Comparison of ENCODE assay signal across 9 cellular contexts in the genomic region with DNA sequence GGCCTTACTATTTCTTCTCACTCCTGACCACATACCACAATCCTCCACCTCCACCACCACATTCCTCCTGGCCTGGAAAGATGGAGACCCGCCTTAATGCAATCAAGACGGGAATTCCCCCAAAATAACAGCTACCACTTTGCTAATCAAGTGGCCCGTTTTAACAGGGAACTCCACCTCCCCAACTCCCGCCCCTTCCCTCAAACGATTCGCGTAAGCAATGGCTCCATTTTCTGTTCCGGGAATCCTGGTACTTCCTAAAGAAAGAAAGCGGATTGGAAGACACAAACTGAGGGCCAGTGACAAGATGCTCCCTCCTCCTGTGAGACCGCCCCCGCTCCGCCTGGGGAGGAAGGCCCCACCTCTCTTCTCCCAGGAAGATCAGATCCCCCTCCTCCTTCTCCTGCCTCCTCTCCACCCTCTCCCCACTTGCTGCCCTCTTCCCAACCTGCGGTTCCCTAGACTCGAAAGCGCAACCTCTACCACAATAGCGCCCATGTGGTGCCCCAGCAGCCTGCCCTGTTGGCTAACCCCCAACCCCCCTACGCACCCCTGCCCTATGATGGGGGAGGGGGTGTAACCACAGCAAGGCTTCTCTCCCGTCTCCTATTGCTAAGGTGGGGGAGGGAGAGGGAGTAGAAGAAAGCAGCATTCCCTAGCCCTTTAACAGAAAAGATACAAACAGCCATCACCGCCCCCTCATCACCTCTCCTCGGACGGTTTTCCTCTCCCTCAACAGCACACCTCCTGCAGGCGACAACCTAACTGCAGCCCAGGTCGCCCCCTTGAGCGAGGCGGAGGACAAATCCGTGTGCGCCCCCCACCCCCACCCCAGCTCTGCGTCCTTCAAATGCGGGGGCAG. TPM values are rescaled to one million over a fixed set of nuclear protein-coding genes. Genes with fewer than 3 reads are reported as not detected.
DNase-seq lines count a peak whose midpoint lies in the region; ATAC-seq and TF ChIP-seq lines count a peak whose summit lies in the region.
"Had no signal": no experiment of that assay in that cellular context is flagged by ENCODE, and none has a peak within 500 bp of the region (broad histone marks: within the 10 kb centered on the region; RNA-seq: fewer than 3 reads in every experiment).

No MANE protein-coding gene starts in this region.

- H3K9me3 Mint-ChIP-seq in activated CD4-positive, alpha-beta T cell treated with anti-CD3 and anti-CD28 coated beads, Interleukin-2, amount 10 ng/mL, durations not matched to agents 24 days and 14 days = no peaks in the 10 kb centered on the region
- no peaks in the 10 kb centered on the region for H3K9me3 Mint-ChIP-seq in activated T-helper 2 cell treated with anti-CD3 and anti-CD28 coated beads, Interferon-gamma antibody, Interleukin-2, Interleukin-4, amounts not matched to agents 10 μg/mL and 5 μg/mL and 100 μg/mL, durations not matched to agents 14 hours and 24 hours and 36 hours
- no peaks in the 10 kb centered on the region for H3K9me3 Mint-ChIP-seq in naive thymus-derived CD8-positive, alpha-beta T cell

- POLR2A ChIA-PET in naive thymus-derived CD8-positive, alpha-beta T cell (lab: Charles Lee) = interaction anchor here (0.7 to 3.0 kb wide), 13 partner anchors 9 to 757 kb away, joined by 3 to 18 read pairs (median 3); partner anchors contain the start of genes DDX23, FKBP11 and WNT1

- DNase-seq in activated CD4-positive, alpha-beta T cell treated with anti-CD3 and anti-CD28 coated beads, Interleukin-2, amount 10 ng/mL, durations not matched to agents 24 days and 14 days = peak; percentile 74
- DNase-seq in activated CD4-positive, alpha-beta T cell treated with anti-CD3 and anti-CD28 coated beads, Interleukin-2, amount 50 U/mL, for 1 hour = no peak
- peak; percentile 82 for DNase-seq in NCI-H460 (ENCODE audit: extremely low read depth, low read depth)
- DNase-seq in activated T-helper 2 cell treated with anti-CD3 and anti-CD28 coated beads, Interferon-gamma antibody, Interleukin-2, Interleukin-4, amounts not matched to agents 10 μg/mL and 5 μg/mL and 100 μg/mL, durations not matched to agents 14 hours and 24 hours and 36 hours (ENCODE audit: low spot score) = no peak
- DNase-seq in foreskin keratinocyte = peak; percentile 92 to 94
- peak in 2 of 10 donors; percentile 17 to 34 for DNase-seq in naive thymus-derived CD8-positive, alpha-beta T cell
- DNase-seq in aorta = peak; percentile 91 to 93

- peak overlapping the region; percentile 68 to 97 for H3K4me3 ChIP-seq in aorta (ENCODE audit: low read length in 2 of 2)

- peaks cover 43% of the 10 kb centered on the region for H3K4me1 Mint-ChIP-seq in activated CD4-positive, alpha-beta T cell treated with anti-CD3 and anti-CD28 coated beads, Interleukin-2, amount 10 ng/mL, durations not matched to agents 24 days and 14 days
- peaks cover 29% of the 10 kb centered on the region for H3K4me1 Mint-ChIP-seq in activated T-helper 2 cell treated with anti-CD3 and anti-CD28 coated beads, Interferon-gamma antibody, Interleukin-2, Interleukin-4, amounts not matched to agents 10 μg/mL and 5 μg/mL and 100 μg/mL, durations not matched to agents 14 hours and 24 hours and 36 hours (ENCODE audit: low read depth)
- peaks cover 28 to 57% (median 49%) of the 10 kb centered on the region in 4 donors for H3K4me1 Mint-ChIP-seq in naive thymus-derived CD8-positive, alpha-beta T cell

- peak; percentile 18 for TF ChIP-seq CTCF in foreskin keratinocyte (conservative IDR thresholded peaks at IDR 0.05)

- H3K27ac ChIP-seq in foreskin keratinocyte (no peak overlapping the region), aorta (ENCODE audit: low read depth in 1 of 2, low read length in 2 of 2) (peak overlapping the region in 1 of 2 donors; percentile 34)

- peak overlapping the region; percentile 92 for H3K4me3 Mint-ChIP-seq in activated CD4-positive, alpha-beta T cell treated with anti-CD3 and anti-CD28 coated beads, Interleukin-2, amount 10 ng/mL, durations not matched to agents 24 days and 14 days
- H3K4me3 Mint-ChIP-seq in activated T-helper 2 cell treated with anti-CD3 and anti-CD28 coated beads, Interferon-gamma antibody, Interleukin-2, Interleukin-4, amounts not matched to agents 10 μg/mL and 5 μg/mL and 100 μg/mL, durations not matched to agents 14 hours and 24 hours and 36 hours (ENCODE audit: low read depth) = peak overlapping the region; percentile 95
- peak overlapping the region; percentile 91 to 99 (median 98) for H3K4me3 Mint-ChIP-seq in naive thymus-derived CD8-positive, alpha-beta T cell

- ATAC-seq in HG03066 (IDR thresholded peaks at IDR 0.05; ENCODE audit: low read depth, unreplicated experiment) (peak; percentile 7), foreskin keratinocyte (peak; percentile 75), aorta (ENCODE audit: low FRiP score) (peak; percentile 93)
- peak; percentile 41 to 47 for ATAC-seq in naive thymus-derived CD8-positive, alpha-beta T cell

- H3K4me1 ChIP-seq in foreskin keratinocyte = peaks cover 7% of the 10 kb centered on the region
- no peaks in the 10 kb centered on the region for H3K4me1 ChIP-seq in aorta (ENCODE audit: control insufficient read depth in 1 of 2, insufficient read depth in 2 of 2, low read length in 2 of 2)

- H3K27ac Mint-ChIP-seq in activated CD4-positive, alpha-beta T cell treated with anti-CD3 and anti-CD28 coated beads, Interleukin-2, amount 10 ng/mL, durations not matched to agents 24 days and 14 days = peak overlapping the region; percentile 87
- peak overlapping the region; percentile 74 for H3K27ac Mint-ChIP-seq in activated T-helper 2 cell treated with anti-CD3 and anti-CD28 coated beads, Interferon-gamma antibody, Interleukin-2, Interleukin-4, amounts not matched to agents 10 μg/mL and 5 μg/mL and 100 μg/mL, durations not matched to agents 14 hours and 24 hours and 36 hours
- H3K27ac Mint-ChIP-seq in naive thymus-derived CD8-positive, alpha-beta T cell = peak overlapping the region; percentile 74 to 97 (median 94)

- 1% methylated on average over 27 to 29 of the region's 29 CpGs for WGBS in aorta, 2 donors

- H3K9me3 ChIP-seq in aorta (ENCODE audit: control insufficient read depth, low read length) = no peaks in the 10 kb centered on the region

- peaks cover 16% of the 10 kb centered on the region for H3K27me3 Mint-ChIP-seq in activated CD4-positive, alpha-beta T cell treated with anti-CD3 and anti-CD28 coated beads, Interleukin-2, amount 10 ng/mL, durations not matched to agents 24 days and 14 days
- peaks cover 18% of the 10 kb centered on the region for H3K27me3 Mint-ChIP-seq in activated T-helper 2 cell treated with anti-CD3 and anti-CD28 coated beads, Interferon-gamma antibody, Interleukin-2, Interleukin-4, amounts not matched to agents 10 μg/mL and 5 μg/mL and 100 μg/mL, durations not matched to agents 14 hours and 24 hours and 36 hours (ENCODE audit: low read depth)
- peaks cover 0 to 2% (median 0%) of the 10 kb centered on the region in 5 donors for H3K27me3 Mint-ChIP-seq in naive thymus-derived CD8-positive, alpha-beta T cell

- H3K27me3 ChIP-seq in foreskin keratinocyte = no peaks in the 10 kb centered on the region
- H3K27me3 ChIP-seq in aorta (ENCODE audit: control insufficient read depth in 1 of 2, insufficient read depth in 2 of 2, low read length in 1 of 2) = no peaks in the 10 kb centered on the region

- H3K36me3 ChIP-seq in aorta (ENCODE audit: control insufficient read depth in 1 of 2, insufficient read depth in 2 of 2, low read length in 1 of 2) = peaks cover 0 to 3% of the 10 kb centered on the region in 2 donors

- intact Hi-C loops in activated CD4-positive, alpha-beta T cell treated with anti-CD3 and anti-CD28 coated beads, Interleukin-2, amount 10 ng/mL, durations not matched to agents 24 days and 14 days (cut with micrococcal nuclease) = loop anchor here (2.0 kb wide), 2 partner anchors 20 to 32 kb away; partner anchors contain the start of gene FKBP11
- intact Hi-C loops in activated T-helper 2 cell treated with anti-CD3 and anti-CD28 coated beads, Interferon-gamma antibody, Interleukin-2, Interleukin-4, amounts not matched to agents 10 μg/mL and 5 μg/mL and 100 μg/mL, durations not matched to agents 14 hours and 24 hours and 36 hours (cut with micrococcal nuclease) = loop anchor here (1.0 kb wide), 1 partner anchor 37 kb away; no protein-coding TSS in a partner anchor
- intact Hi-C loops in aorta (cut with DNase I) = no loop called here

- H3K36me3 Mint-ChIP-seq in activated CD4-positive, alpha-beta T cell treated with anti-CD3 and anti-CD28 coated beads, Interleukin-2, amount 10 ng/mL, durations not matched to agents 24 days and 14 days (ENCODE audit: low read depth) = peaks cover 22% of the 10 kb centered on the region
- H3K36me3 Mint-ChIP-seq in activated T-helper 2 cell treated with anti-CD3 and anti-CD28 coated beads, Interferon-gamma antibody, Interleukin-2, Interleukin-4, amounts not matched to agents 10 μg/mL and 5 μg/mL and 100 μg/mL, durations not matched to agents 14 hours and 24 hours and 36 hours (ENCODE audit: low read depth) = peaks cover 17% of the 10 kb centered on the region
- H3K36me3 Mint-ChIP-seq in naive thymus-derived CD8-positive, alpha-beta T cell = peaks cover 0 to 16% (median 0%) of the 10 kb centered on the region in 3 donors

RNA-seq across cellular contexts. Expression of gene ARF3, which starts 0.8 kb away (rescaled TPM):
- total RNA-seq in activated CD4-positive, alpha-beta T cell treated with anti-CD3 and anti-CD28 coated beads, Interleukin-2, amount 10 ng/mL, durations not matched to agents 24 days and 14 days = 109 and 112 TPM in 2 replicates
- total RNA-seq in NCI-H460 (2014; rRNA removed; shearing (Covaris generic)) = 45.5 and 50.8 TPM in 2 replicates
- 52.4 and 58.1 TPM in 2 replicates for polyA plus RNA-seq in NCI-H460 (2014; cell fraction: nucleus; rRNA removed)
- 133 and 135 TPM in 2 replicates for total RNA-seq in activated T-helper 2 cell treated with anti-CD3 and anti-CD28 coated beads, Interferon-gamma antibody, Interleukin-2, Interleukin-4, amounts not matched to agents 10 μg/mL and 5 μg/mL and 100 μg/mL, durations not matched to agents 14 hours and 24 hours and 36 hours
- 102 and 109 TPM in 2 replicates for total RNA-seq in foreskin keratinocyte
- 141 and 151 TPM in 2 replicates for polyA plus RNA-seq in foreskin keratinocyte
- 10 to 100 TPM; 55.3 to 57.3 TPM for total RNA-seq in naive thymus-derived CD8-positive, alpha-beta T cell
- polyA plus RNA-seq in naive thymus-derived CD8-positive, alpha-beta T cell = 10 to 100 TPM; 19.5 to 24.4 (median 21.8) TPM
- 100 to 1,000 TPM; 153 to 155 TPM for total RNA-seq in aorta
- 10 to 100 TPM; 65.3 to 65.5 TPM for polyA plus RNA-seq in aorta

RNA-seq across cellular contexts. Expression of gene WNT10B, which starts 15.0 kb away (rescaled TPM):
- total RNA-seq in activated CD4-positive, alpha-beta T cell treated with anti-CD3 and anti-CD28 coated beads, Interleukin-2, amount 10 ng/mL, durations not matched to agents 24 days and 14 days = 0.19 and 0.21 TPM in 2 replicates
- total RNA-seq in NCI-H460 (2014; rRNA removed; shearing (Covaris generic)) = 3.9 and 4.5 TPM in 2 replicates
- 20.6 and 21.7 TPM in 2 replicates for polyA plus RNA-seq in NCI-H460 (2014; cell fraction: nucleus; rRNA removed)
- total RNA-seq in activated T-helper 2 cell treated with anti-CD3 and anti-CD28 coated beads, Interferon-gamma antibody, Interleukin-2, Interleukin-4, amounts not matched to agents 10 μg/mL and 5 μg/mL and 100 μg/mL, durations not matched to agents 14 hours and 24 hours and 36 hours = 0.80 and 1.0 TPM in 2 replicates
- total RNA-seq in foreskin keratinocyte = 0.46 and 1.1 TPM in 2 replicates
- polyA plus RNA-seq in foreskin keratinocyte = 0.50 and 1.0 TPM in 2 replicates
- total RNA-seq in naive thymus-derived CD8-positive, alpha-beta T cell = 1 to 10 TPM; 3.0 to 3.3 TPM
- polyA plus RNA-seq in naive thymus-derived CD8-positive, alpha-beta T cell = under 1 TPM in 1 of 3 donors, not detected in 2; 0.29 TPM
- total RNA-seq in aorta = 1 to 10 TPM in 1 of 2 donors, under 1 TPM in 1; 0.55 to 4.9 TPM
- polyA plus RNA-seq in aorta = not detected

RNA-seq across cellular contexts. Expression of gene WNT1, which starts 21.6 kb away (rescaled TPM):
- total RNA-seq in activated CD4-positive, alpha-beta T cell treated with anti-CD3 and anti-CD28 coated beads, Interleukin-2, amount 10 ng/mL, durations not matched to agents 24 days and 14 days = not detected in 2 replicates
- total RNA-seq in NCI-H460 (2014; rRNA removed; shearing (Covaris generic)) = not detected in 2 replicates
- polyA plus RNA-seq in NCI-H460 (2014; cell fraction: nucleus; rRNA removed) = not detected in 2 replicates
- 0.60 and 0.66 TPM in 2 replicates for total RNA-seq in activated T-helper 2 cell treated with anti-CD3 and anti-CD28 coated beads, Interferon-gamma antibody, Interleukin-2, Interleukin-4, amounts not matched to agents 10 μg/mL and 5 μg/mL and 100 μg/mL, durations not matched to agents 14 hours and 24 hours and 36 hours
- not detected in 2 replicates for total RNA-seq in foreskin keratinocyte
- not detected in 2 replicates for polyA plus RNA-seq in foreskin keratinocyte
- total RNA-seq in naive thymus-derived CD8-positive, alpha-beta T cell = under 1 TPM; 0.33 to 0.52 TPM
- 1 to 10 TPM in 1 of 3 donors, under 1 TPM in 2; 0.23 to 1.2 (median 0.49) TPM for polyA plus RNA-seq in naive thymus-derived CD8-positive, alpha-beta T cell
- total RNA-seq in aorta = not detected
- polyA plus RNA-seq in aorta = not detected
- total RNA-seq: subcutaneous adipose tissue had no signal

RNA-seq across cellular contexts. Expression of gene FKBP11, which starts 31.2 kb away (rescaled TPM):
- 68.6 and 75.3 TPM in 2 replicates for total RNA-seq in activated CD4-positive, alpha-beta T cell treated with anti-CD3 and anti-CD28 coated beads, Interleukin-2, amount 10 ng/mL, durations not matched to agents 24 days and 14 days
- 47.1 and 54.6 TPM in 2 replicates for total RNA-seq in NCI-H460 (2014; rRNA removed; shearing (Covaris generic))
- polyA plus RNA-seq in NCI-H460 (2014; cell fraction: nucleus; rRNA removed) = 83.9 and 88.2 TPM in 2 replicates
- 66.2 and 72.7 TPM in 2 replicates for total RNA-seq in activated T-helper 2 cell treated with anti-CD3 and anti-CD28 coated beads, Interferon-gamma antibody, Interleukin-2, Interleukin-4, amounts not matched to agents 10 μg/mL and 5 μg/mL and 100 μg/mL, durations not matched to agents 14 hours and 24 hours and 36 hours
- total RNA-seq in foreskin keratinocyte (29.4 and 31.8 TPM in 2 replicates), aorta (10 to 100 TPM; 35.7 to 41.4 TPM)
- polyA plus RNA-seq in foreskin keratinocyte (43.1 and 43.4 TPM in 2 replicates), aorta (10 to 100 TPM; 14.3 to 51.3 TPM)
- 10 to 100 TPM; 49.2 to 49.3 TPM for total RNA-seq in naive thymus-derived CD8-positive, alpha-beta T cell
- polyA plus RNA-seq in naive thymus-derived CD8-positive, alpha-beta T cell = 100 to 1,000 TPM; 127 to 151 (median 131) TPM

RNA-seq across cellular contexts. Expression of gene DDN, which starts 42.7 kb away (rescaled TPM):
- 1.4 and 1.5 TPM in 2 replicates for total RNA-seq in activated CD4-positive, alpha-beta T cell treated with anti-CD3 and anti-CD28 coated beads, Interleukin-2, amount 10 ng/mL, durations not matched to agents 24 days and 14 days
- 0.40 and 0.50 TPM in 2 replicates for total RNA-seq in NCI-H460 (2014; rRNA removed; shearing (Covaris generic))
- 1.1 and 2.0 TPM in 2 replicates for polyA plus RNA-seq in NCI-H460 (2014; cell fraction: nucleus; rRNA removed)
- total RNA-seq in activated T-helper 2 cell treated with anti-CD3 and anti-CD28 coated beads, Interferon-gamma antibody, Interleukin-2, Interleukin-4, amounts not matched to agents 10 μg/mL and 5 μg/mL and 100 μg/mL, durations not matched to agents 14 hours and 24 hours and 36 hours = 0.60 and 0.91 TPM in 2 replicates
- total RNA-seq in foreskin keratinocyte (0.34 and 0.56 TPM in 2 replicates), aorta (under 1 TPM in 1 of 2 donors, not detected in 1; 0.10 TPM)
- polyA plus RNA-seq in foreskin keratinocyte (0.26 and 0.50 TPM in 2 replicates), aorta (under 1 TPM in 1 of 2 donors, not detected in 1; 0.50 TPM)
- under 1 TPM; 0.14 to 0.18 TPM for total RNA-seq in naive thymus-derived CD8-positive, alpha-beta T cell
- polyA plus RNA-seq in naive thymus-derived CD8-positive, alpha-beta T cell = not detected
- total RNA-seq: subcutaneous adipose tissue had no signal

Comparison
In these comparisons a context has a peak if more than half of its experiments do, and no peak if none do; other contexts are left out.
1. DNase-seq: peak in activated CD4-positive, alpha-beta T cell treated with anti-CD3 and anti-CD28 coated beads, Interleukin-2, amount 10 ng/mL, durations not matched to agents 24 days and 14 days (single experiment), NCI-H460 (single experiment), foreskin keratinocyte (2 of 2) and aorta (2 of 2); none in activated CD4-positive, alpha-beta T cell treated with anti-CD3 and anti-CD28 coated beads, Interleukin-2, amount 50 U/mL, for 1 hour (single experiment) and activated T-helper 2 cell treated with anti-CD3 and anti-CD28 coated beads, Interferon-gamma antibody, Interleukin-2, Interleukin-4, amounts not matched to agents 10 μg/mL and 5 μg/mL and 100 μg/mL, durations not matched to agents 14 hours and 24 hours and 36 hours (single experiment).
2. ATAC-seq: peak in every context shown above with its lines; median percentile 93 in aorta; 75 in foreskin keratinocyte; 44 in naive thymus-derived CD8-positive, alpha-beta T cell; 7 in HG03066.
3. intact Hi-C loops: an anchor here in activated CD4-positive, alpha-beta T cell treated with anti-CD3 and anti-CD28 coated beads, Interleukin-2, amount 10 ng/mL, durations not matched to agents 24 days and 14 days (2.0 kb wide) and activated T-helper 2 cell treated with anti-CD3 and anti-CD28 coated beads, Interferon-gamma antibody, Interleukin-2, Interleukin-4, amounts not matched to agents 10 μg/mL and 5 μg/mL and 100 μg/mL, durations not matched to agents 14 hours and 24 hours and 36 hours (1.0 kb wide); none called in aorta.
4. Peak in every context shown above with its lines, with median percentiles within 50 percentile points of each other: H3K27ac Mint-ChIP-seq and H3K4me3 Mint-ChIP-seq.